In the genomic region with DNA sequence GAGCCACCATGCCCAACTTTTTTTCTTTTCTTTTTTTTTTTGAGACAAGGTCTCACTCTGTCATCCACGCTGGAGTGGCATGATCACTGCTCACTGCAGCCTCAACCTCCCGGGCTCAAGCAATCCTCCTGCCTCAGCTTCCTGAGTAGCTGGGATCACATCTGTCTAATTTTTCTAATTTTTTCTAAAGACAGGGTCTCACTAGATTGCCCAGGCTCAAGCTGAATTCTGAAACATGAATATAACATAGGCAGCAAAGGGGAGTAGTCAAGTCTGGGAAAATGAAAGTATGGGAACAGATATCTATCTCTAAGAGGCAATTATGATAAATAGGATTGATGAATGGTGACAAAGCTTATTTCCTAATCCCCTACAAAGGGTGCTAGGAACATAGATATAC, we compare ENCODE assay signal across 14 cellular contexts. TPM values are rescaled to one million over a fixed set of nuclear protein-coding genes. Genes with fewer than 3 reads are reported as not detected.
DNase-seq lines count a peak whose midpoint lies in the region; ATAC-seq, FAIRE-seq and TF ChIP-seq lines count a peak whose summit lies in the region.
"Had no signal": no experiment of that assay in that cellular context is flagged by ENCODE, and none has a peak within 500 bp of the region (broad histone marks: within the 10 kb centered on the region; RNA-seq: fewer than 3 reads in every experiment).

No MANE protein-coding gene starts in this region.

- no peak overlapping the region for H3K4me2 ChIP-seq in mammary epithelial cell (ENCODE audit: insufficient read depth, low read depth, low read length)
- H3K4me2 ChIP-seq: BLaER1, GM23338 had no signal

- FAIRE-seq in small intestine (lab: Jason Lieb, UNC): no peak
- FAIRE-seq: GM12878, GM18507 had no signal

- ATAC-seq in GM21528 (IDR thresholded peaks at IDR 0.05; ENCODE audit: low FRiP score, unreplicated experiment): no peak
- ATAC-seq: GM12878, GM23338 had no signal

- intact Hi-C loops in mammary epithelial cell (cut with micrococcal nuclease): no loop called here
- intact Hi-C loops in MCF 10A (cut with micrococcal nuclease): no loop called here
- intact Hi-C loops in CD4-positive, alpha-beta memory T cell (cut with micrococcal nuclease): no loop called here

- in situ Hi-C loops in mammary epithelial cell (cut with MboI; ENCODE audit: low sequenced_read_pairs in 2 of 2): no loop called here

- no peak overlapping the region for H3K4me3 ChIP-seq in mammary epithelial cell (replicated peaks in 1 of 3; ENCODE audit: insufficient read depth in 1 of 3, low read depth in 2 of 3, low read length in 3 of 3)
- H3K4me3 ChIP-seq in esophagus (ENCODE audit: low read depth in 1 of 2, low read length in 2 of 2): no peak overlapping the region
- no peak overlapping the region for H3K4me3 ChIP-seq in small intestine (ENCODE audit: low read depth in 1 of 2, low read length in 2 of 2)
- no peak overlapping the region for H3K4me3 ChIP-seq in CD4-positive, alpha-beta memory T cell (ENCODE audit: low read length in 2 of 2)
- H3K4me3 ChIP-seq: BLaER1, GM12878, GM23338 had no signal

- H3K9ac ChIP-seq in mammary epithelial cell (ENCODE audit: insufficient read depth, low read length): no peak overlapping the region
- H3K9ac ChIP-seq: BLaER1 had no signal

- H3K4me1 Mint-ChIP-seq in MCF 10A (ENCODE audit: insufficient read depth, unreplicated experiment): no peaks in the 10 kb centered on the region
- no peaks in the 10 kb centered on the region for H3K4me1 Mint-ChIP-seq in CD4-positive, alpha-beta memory T cell
- H3K4me1 Mint-ChIP-seq: GM23338 had no signal

- BruUV-seq in mammary epithelial cell (replicated peaks; lab: Mats Ljungman, UMichigan) (TSS peak; percentile 75), MCF 10A (replicated peaks; lab: Mats Ljungman, UMichigan) (no TSS peak)

- no peaks in the 10 kb centered on the region for H4K20me1 ChIP-seq in mammary epithelial cell (ENCODE audit: insufficient read depth, low read length)
- H4K20me1 ChIP-seq: BLaER1 had no signal

- H3K79me2 ChIP-seq in mammary epithelial cell (ENCODE audit: insufficient read depth, low read length): no peaks in the 10 kb centered on the region

- TF ChIP-seq CTCF in mammary epithelial cell (conservative IDR thresholded peaks at IDR 0.05 in 1 of 2, IDR thresholded peaks at IDR 0.05 in 1 of 2; ENCODE audit: extremely low read depth in 1 of 2, insufficient read depth in 1 of 2, low read depth in 1 of 2, low read length in 2 of 2): no peak
- TF ChIP-seq CTCF in MCF 10A (IDR thresholded peaks at IDR 0.05; ENCODE audit: unreplicated experiment): no peak

- DNase-seq in mammary epithelial cell (no peak), MCF 10A (ENCODE audit: unreplicated experiment) (no peak), small intestine (no peak)
- no peak for DNase-seq in stimulated activated CD4-positive, alpha-beta T cell treated with anti-CD3 and anti-CD28 coated beads, Interleukin-4, amount 100 ng/mL, for 1 hour
- no peak for DNase-seq in CD4-positive, alpha-beta memory T cell
- DNase-seq: 8988T, DMS79, H7 had no signal

- 95% methylated on average over 2 of the region's 2 CpGs for WGBS in mammary epithelial cell (ENCODE audit: low coverage, missing lambda C conversion rate)
- 84 to 86% methylated on average over 2 of the region's 2 CpGs for WGBS in esophagus, 2 donors
- WGBS in small intestine, 3 donors: 71 to 94% (median 89%) methylated on average over 2 of the region's 2 CpGs

- dilution Hi-C loops in mammary epithelial cell (cut with HindIII; ENCODE audit: low sequenced_read_pairs): no loop called here

- no peaks in the 10 kb centered on the region for H3K9me3 Mint-ChIP-seq in MCF 10A (ENCODE audit: unreplicated experiment)
- no peaks in the 10 kb centered on the region for H3K9me3 Mint-ChIP-seq in CD4-positive, alpha-beta memory T cell
- H3K9me3 Mint-ChIP-seq: GM23338 had no signal

- H3K36me3 ChIP-seq in mammary epithelial cell (ENCODE audit: insufficient read depth, low read length) (no peaks in the 10 kb centered on the region), esophagus (ENCODE audit: control insufficient read depth in 2 of 2, insufficient read depth in 2 of 2, low read length in 1 of 2) (no peaks in the 10 kb centered on the region), small intestine (ENCODE audit: control insufficient read depth in 2 of 2, insufficient read depth in 2 of 2, low read length in 2 of 2) (no peaks in the 10 kb centered on the region)
- no peaks in the 10 kb centered on the region for H3K36me3 ChIP-seq in CD4-positive, alpha-beta memory T cell (ENCODE audit: insufficient read depth, low read length)
- H3K36me3 ChIP-seq: BLaER1 had no signal

- H2AFZ ChIP-seq in mammary epithelial cell (ENCODE audit: low read depth, low read length): no peak overlapping the region
- H2AFZ ChIP-seq: GM23338 had no signal

- no peaks in the 10 kb centered on the region for H3K27me3 Mint-ChIP-seq in MCF 10A (ENCODE audit: insufficient read depth, unreplicated experiment)
- no peaks in the 10 kb centered on the region for H3K27me3 Mint-ChIP-seq in CD4-positive, alpha-beta memory T cell

- POLR2A ChIA-PET in MCF 10A (lab: Yijun Ruan, JAX): interaction anchor here (0.6 to 4.0 kb wide), 4 partner anchors 8 to 1361 kb away, joined by 4 to 33 read pairs (median 18); a partner anchor contains a TSS
- POLR2A ChIA-PET in CD4-positive, alpha-beta memory T cell (lab: Charles Lee; ENCODE audit: partially characterized antibody): no interaction called here

- CTCF ChIA-PET in mammary epithelial cell (lab: Charles Lee; ENCODE audit: low non-redundant PET) (no interaction called here), MCF 10A (lab: Yijun Ruan, JAX) (interaction anchor here (0.5 to 1.2 kb wide), 7 partner anchors 13 to 1082 kb away, joined by 3 to 4 read pairs (median 3); no protein-coding TSS in a partner anchor)
- CTCF ChIA-PET in CD4-positive, alpha-beta memory T cell (lab: Charles Lee; ENCODE audit: partially characterized antibody): interaction anchor here (1.1 kb wide), 1 partner anchor 148 kb away, joined by 3 read pairs; no protein-coding TSS in a partner anchor

- no peaks in the 10 kb centered on the region for H3K36me3 Mint-ChIP-seq in MCF 10A (ENCODE audit: insufficient read depth, unreplicated experiment)
- H3K36me3 Mint-ChIP-seq in CD4-positive, alpha-beta memory T cell: no peaks in the 10 kb centered on the region

- H3K27ac ChIP-seq in mammary epithelial cell (ENCODE audit: insufficient read depth, low read depth, low read length): no peak overlapping the region
- peak overlapping the region; percentile 46 to 79 for H3K27ac ChIP-seq in esophagus (ENCODE audit: low read depth in 2 of 2, low read length in 1 of 2)
- peak overlapping the region; percentile 70 to 80 for H3K27ac ChIP-seq in small intestine (ENCODE audit: low read depth in 1 of 2, low read length in 1 of 2)
- H3K27ac ChIP-seq in CD4-positive, alpha-beta memory T cell (ENCODE audit: low read depth, low read length): no peak overlapping the region
- H3K27ac ChIP-seq: BLaER1 had no signal

- H3K27me3 ChIP-seq in mammary epithelial cell (ENCODE audit: insufficient read depth, low read length) (no peaks in the 10 kb centered on the region), esophagus (ENCODE audit: control insufficient read depth in 1 of 2, insufficient read depth in 2 of 2, low read length in 2 of 2) (no peaks in the 10 kb centered on the region), small intestine (ENCODE audit: control insufficient read depth in 2 of 2, insufficient read depth in 2 of 2, low read length in 2 of 2) (no peaks in the 10 kb centered on the region)
- no peaks in the 10 kb centered on the region for H3K27me3 ChIP-seq in CD4-positive, alpha-beta memory T cell (ENCODE audit: insufficient read depth, low read length)
- H3K27me3 ChIP-seq: BLaER1 had no signal

- no peaks in the 10 kb centered on the region for H3K9me3 ChIP-seq in mammary epithelial cell (replicated peaks; ENCODE audit: insufficient read depth, low read length)
- H3K9me3 ChIP-seq in esophagus (ENCODE audit: control insufficient read depth in 2 of 2, insufficient read depth in 1 of 2, low read depth in 1 of 2, low read length in 1 of 2): no peaks in the 10 kb centered on the region
- no peaks in the 10 kb centered on the region for H3K9me3 ChIP-seq in small intestine (ENCODE audit: control insufficient read depth, low read depth)
- no peaks in the 10 kb centered on the region for H3K9me3 ChIP-seq in CD4-positive, alpha-beta memory T cell (ENCODE audit: control insufficient read depth in 1 of 2, low read length in 2 of 2)
- H3K9me3 ChIP-seq: BLaER1 had no signal

- H3K4me1 ChIP-seq in mammary epithelial cell (ENCODE audit: insufficient read depth, low read length) (peaks cover 6% of the 10 kb centered on the region), esophagus (ENCODE audit: control insufficient read depth in 2 of 2, insufficient read depth in 2 of 2, low read length in 1 of 2) (peaks cover 0 to 3% of the 10 kb centered on the region in 2 donors), small intestine (ENCODE audit: control insufficient read depth in 2 of 2, insufficient read depth in 1 of 2, low read depth in 1 of 2, low read length in 1 of 2) (no peaks in the 10 kb centered on the region)
- no peaks in the 10 kb centered on the region for H3K4me1 ChIP-seq in CD4-positive, alpha-beta memory T cell (ENCODE audit: insufficient read depth, low read length)

- no peak overlapping the region for H3K4me3 Mint-ChIP-seq in MCF 10A (ENCODE audit: unreplicated experiment)
- no peak overlapping the region for H3K4me3 Mint-ChIP-seq in CD4-positive, alpha-beta memory T cell
- H3K4me3 Mint-ChIP-seq: GM23338 had no signal

- no peak overlapping the region for H3K27ac Mint-ChIP-seq in MCF 10A (ENCODE audit: low read depth, unreplicated experiment)
- no peak overlapping the region for H3K27ac Mint-ChIP-seq in CD4-positive, alpha-beta memory T cell
- H3K27ac Mint-ChIP-seq: GM23338 had no signal

RNA-seq across cellular contexts. Expression of a gene that starts 7.3 kb away (rescaled TPM):
- total RNA-seq in mammary epithelial cell (10 to 100 TPM; 94.5 to 96.6 TPM), MCF 10A (2022) (106 and 113 TPM in 2 replicates)
- polyA plus RNA-seq in mammary epithelial cell (28.6 TPM), esophagus (100 to 1,000 TPM in 1 of 2 donors, 10 to 100 TPM in 1; 81.2 to 105 TPM), small intestine (100 to 1,000 TPM; 145 to 257 (median 185) TPM)
- 16.7 TPM for polyA minus RNA-seq in mammary epithelial cell
- total RNA-seq in CD4-positive, alpha-beta memory T cell: 100 to 1,000 TPM; 152 to 153 TPM
- polyA plus RNA-seq in CD4-positive, alpha-beta memory T cell: 100 to 1,000 TPM; 180 to 216 TPM

RNA-seq across cellular contexts. Expression of a gene that starts 12.3 kb away (rescaled TPM):
- total RNA-seq in mammary epithelial cell: 10 to 100 TPM in 1 of 2 donors, 1 to 10 TPM in 1; 8.0 to 17.9 TPM
- polyA plus RNA-seq in mammary epithelial cell: 17.6 TPM
- polyA minus RNA-seq in mammary epithelial cell: 19.6 TPM
- 8.8 and 12.6 TPM in 2 replicates for total RNA-seq in MCF 10A (2022)
- polyA plus RNA-seq in esophagus: 1 to 10 TPM; 1.6 to 2.4 TPM
- polyA plus RNA-seq in small intestine: 1 to 10 TPM in 2 of 3 donors, under 1 TPM in 1; 0.54 to 5.5 (median 1.3) TPM
- total RNA-seq in CD4-positive, alpha-beta memory T cell: 1 to 10 TPM; 1.6 to 2.6 TPM
- under 1 TPM; 0.34 to 0.89 TPM for polyA plus RNA-seq in CD4-positive, alpha-beta memory T cell

Comparison
In these comparisons a context has a peak if more than half of its experiments do, and no peak if none do; other contexts are left out.
1. H3K27ac ChIP-seq: peak in esophagus (2 of 2) and small intestine (2 of 2); none in mammary epithelial cell (single experiment) and CD4-positive, alpha-beta memory T cell (single experiment).